Comparison of ENCODE assay signal across 22 cellular contexts in genomic region chr6:170537329-170537728, GRCh38.
"Had no signal": no experiment of that assay in that cellular context is flagged by ENCODE, and none has a peak within 500 bp of the region (broad histone marks: within the 10 kb centered on the region; RNA-seq: fewer than 3 reads in every experiment).

No MANE protein-coding gene starts in this region.

- ATAC-seq: left colon; naive thymus-derived CD4-positive, alpha-beta T cell; sciatic nerve had no signal

- H3K27me3 ChIP-seq: colonic mucosa, esophagus squamous epithelium, hepatocyte, suprapubic skin, thyroid gland had no signal

- H3K4me3 Mint-ChIP-seq: naive thymus-derived CD4-positive, alpha-beta T cell; nephron progenitor cell; type B pancreatic cell had no signal

- H3K4me3 ChIP-seq: colonic mucosa, esophagus squamous epithelium, hepatocyte, prostate gland, skin epidermis, suprapubic skin, thyroid gland had no signal

- H3K4me1 ChIP-seq: colonic mucosa, esophagus squamous epithelium, parathyroid adenoma, prostate gland, suprapubic skin, thyroid gland had no signal

- H3K27ac ChIP-seq: colonic mucosa, esophagus squamous epithelium, hepatocyte, parathyroid adenoma, prostate gland, skin epidermis, suprapubic skin, thyroid gland had no signal

- DNase-seq: colonic mucosa; dermis blood vessel endothelial cell; esophagus squamous epithelium; foreskin fibroblast; head of caudate nucleus; kidney; left colon; mesendoderm; naive thymus-derived CD4-positive, alpha-beta T cell; nephron progenitor cell; retina; stimulated activated CD4-positive, alpha-beta T cell treated with anti-CD3 and anti-CD28 coated beads, Interleukin-2, amount 100 ng/mL, for 24 hours; stimulated activated CD4-positive, alpha-beta T cell treated with anti-CD3 and anti-CD28 coated beads, Interleukin-4, amount 100 ng/mL, for 4 hours; stimulated activated naive CD4-positive, alpha-beta T cell; thyroid gland had no signal

- H3K4me1 Mint-ChIP-seq: nephron progenitor cell had no signal

- H3K9me3 Mint-ChIP-seq: nephron progenitor cell, type B pancreatic cell had no signal

- H3K9me3 ChIP-seq: colonic mucosa, esophagus squamous epithelium, prostate gland, suprapubic skin, thyroid gland had no signal

- H3K27ac Mint-ChIP-seq: nephron progenitor cell, type B pancreatic cell had no signal

- H3K27me3 Mint-ChIP-seq: naive thymus-derived CD4-positive, alpha-beta T cell; type B pancreatic cell had no signal
